ENCODE assay signal across 11 cellular contexts in genomic region chr10:113616244-113617074, GRCh38. TPM values are rescaled to one million over a fixed set of nuclear protein-coding genes. Genes with fewer than 3 reads are reported as not detected.
DNase-seq lines count a peak whose midpoint lies in the region; ATAC-seq, FAIRE-seq and TF ChIP-seq lines count a peak whose summit lies in the region.
"Had no signal": no experiment of that assay in that cellular context is flagged by ENCODE, and none has a peak within 500 bp of the region (broad histone marks: within the 10 kb centered on the region; RNA-seq: fewer than 3 reads in every experiment).

No MANE protein-coding gene starts in this region.

- WGBS in small intestine, 3 donors: 17 to 26% (median 26%) methylated on average over 5 of the region's 5 CpGs

- H3K9me3 ChIP-seq in small intestine (ENCODE audit: control insufficient read depth, low read depth): no peaks in the 10 kb centered on the region

- peak; percentile 60 for TF ChIP-seq CTCF in fibroblast of mammary gland (conservative IDR thresholded peaks at IDR 0.05; ENCODE audit: control insufficient read depth, insufficient read depth, low read depth, low read length)

- H3K4me3 ChIP-seq in fibroblast of mammary gland (ENCODE audit: control insufficient read depth, low read depth, low read length) (no peak overlapping the region), small intestine (ENCODE audit: low read depth in 1 of 2, low read length in 2 of 2) (no peak overlapping the region)

- ATAC-seq in HG03159 (IDR thresholded peaks at IDR 0.05; ENCODE audit: unreplicated experiment): no peak
- ATAC-seq: stimulated activated naive CD8-positive, alpha-beta T cell treated with anti-CD3 and anti-CD28 coated beads, Interleukin-15, Interleukin-2, amounts not matched to agents 100 U/mL and 50 U/mL, for 24 hours had no signal

- DNase-seq in NCI-H2227 (lab: John Stamatoyannopoulos, UW; ENCODE audit: unreplicated experiment) (peak; percentile 2), NCI-H2227 treated with DMSO at 0.1 percent for 48 hours (lab: John Stamatoyannopoulos, UW) (no peak), NAMALWA (ENCODE audit: low spot score) (peak; percentile 6), fibroblast of mammary gland (ENCODE audit: low read depth) (peak; percentile 24), renal cortical epithelial cell (ENCODE audit: low read depth) (peak; percentile 18), OCI-M2 (lab: John Stamatoyannopoulos, UW; ENCODE audit: unreplicated experiment) (no peak), small intestine (no peak)
- DNase-seq: activated CD4-positive, alpha-beta memory T cell treated with anti-CD3 and anti-CD28 coated beads, Interleukin-2, amount 10 ng/mL, durations not matched to agents 7 days and 5 days; C1 segment of cervical spinal cord; stimulated activated naive CD8-positive, alpha-beta T cell treated with anti-CD3 and anti-CD28 coated beads, Interleukin-15, Interleukin-2, amounts not matched to agents 100 U/mL and 50 U/mL, for 24 hours had no signal

- H3K27me3 ChIP-seq in small intestine (ENCODE audit: control insufficient read depth in 2 of 2, insufficient read depth in 2 of 2, low read length in 2 of 2): peaks cover 0 to 12% of the 10 kb centered on the region in 2 donors

- H3K4me1 ChIP-seq in small intestine (ENCODE audit: control insufficient read depth in 2 of 2, insufficient read depth in 1 of 2, low read depth in 1 of 2, low read length in 1 of 2): no peaks in the 10 kb centered on the region

- FAIRE-seq in small intestine (lab: Jason Lieb, UNC): no peak

- no peak overlapping the region for H3K27ac ChIP-seq in small intestine (ENCODE audit: low read depth in 1 of 2, low read length in 1 of 2)

- no peaks in the 10 kb centered on the region for H3K36me3 ChIP-seq in small intestine (ENCODE audit: control insufficient read depth in 2 of 2, insufficient read depth in 2 of 2, low read length in 2 of 2)

RNA-seq across cellular contexts. Expression of gene NRAP, which starts 47.4 kb away (rescaled TPM):
- under 0.01 TPM in 1 of 2 replicates, not detected in the other for total RNA-seq in renal cortical epithelial cell
- 1 to 10 TPM in 1 of 3 donors, under 1 TPM in 2; 0.03 to 2.2 (median 0.22) TPM for polyA plus RNA-seq in small intestine
- total RNA-seq: activated CD4-positive, alpha-beta memory T cell treated with anti-CD3 and anti-CD28 coated beads, Interleukin-2, amount 10 ng/mL, durations not matched to agents 7 days and 5 days had no signal

Comparison
In these comparisons a context has a peak if more than half of its experiments do, and no peak if none do; other contexts are left out.
1. DNase-seq: peak in NCI-H2227 (single experiment), NAMALWA (single experiment), fibroblast of mammary gland (single experiment) and renal cortical epithelial cell (single experiment); none in NCI-H2227 treated with DMSO at 0.1 percent for 48 hours (single experiment), OCI-M2 (single experiment) and small intestine (single experiment).